In the genomic region with DNA sequence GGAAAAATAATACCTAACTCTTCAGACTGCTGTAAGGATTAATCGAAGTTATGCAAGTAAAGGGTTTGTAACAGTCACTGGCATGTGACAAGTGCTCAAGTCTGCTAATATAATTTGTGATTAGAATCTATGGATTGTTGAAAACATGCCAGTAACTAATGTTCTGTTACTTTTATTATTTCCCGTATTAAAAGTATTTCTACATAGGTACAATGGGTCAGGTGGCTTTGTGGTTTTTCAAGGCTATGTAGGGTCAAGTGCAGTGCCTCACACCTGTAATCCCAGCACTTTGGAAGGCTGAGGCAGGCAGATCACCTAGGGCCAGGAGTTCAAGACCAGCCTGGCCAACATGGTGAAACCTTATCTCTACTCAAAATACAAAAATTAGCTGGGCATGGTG, we compare ENCODE assay signal across 21 cellular contexts.
"Had no signal": no experiment of that assay in that cellular context is flagged by ENCODE, and none has a peak within 500 bp of the region (broad histone marks: within the 10 kb centered on the region; RNA-seq: fewer than 3 reads in every experiment).

No MANE protein-coding gene starts in this region.

- H3K36me3 ChIP-seq: pancreas had no signal

- ATAC-seq: activated CD8-positive, alpha-beta T cell treated with anti-CD3 and anti-CD28 coated beads for 36 hours; activated T-cell treated with anti-CD3 and anti-CD28 coated beads, Interleukin-2, amount 50 U/mL, for 72 hours; body of pancreas; mucosa of descending colon; naive thymus-derived CD8-positive, alpha-beta T cell had no signal

- H3K4me3 ChIP-seq: body of pancreas, heart left ventricle, mucosa of descending colon, pancreas, skin epidermis had no signal

- DNase-seq: activated B cell treated with CpG ODN at 0.5 μM for 24 hours; activated CD4-positive, alpha-beta T cell treated with anti-CD3 and anti-CD28 coated beads for 48 hours; activated CD8-positive, alpha-beta memory T cell treated with anti-CD3 and anti-CD28 coated beads, Interleukin-2, amount 50 U/mL, for 4 hours; activated CD8-positive, alpha-beta T cell treated with anti-CD3 and anti-CD28 coated beads for 36 hours; activated gamma-delta T cell treated with Interleukin-2 at 50 U/mL for 16 hours; activated T-cell treated with anti-CD3 and anti-CD28 coated beads, Interleukin-2, amount 50 U/mL, for 72 hours; amygdala; body of pancreas; central memory CD4-positive, alpha-beta T cell; effector CD8-positive, alpha-beta T cell; heart left ventricle; immature natural killer cell; mucosa of descending colon; naive thymus-derived CD8-positive, alpha-beta T cell; pancreas; retina; stimulated activated CD4-positive, alpha-beta T cell treated with anti-CD3 and anti-CD28 coated beads, Interleukin-15, amount 100 ng/mL, for 24 hours; stimulated activated CD4-positive, alpha-beta T cell treated with anti-CD3 and anti-CD28 coated beads, Interleukin-4, amount 100 ng/mL, for 24 hours; stimulated activated naive CD4-positive, alpha-beta T cell treated with Interleukin-2 at 50 U/mL for 16 hours; T-helper 2 cell had no signal

- H3K4me1 ChIP-seq: body of pancreas, heart left ventricle, pancreas had no signal

- H3K27me3 ChIP-seq: body of pancreas, heart left ventricle, pancreas had no signal

- H3K27ac ChIP-seq: body of pancreas, pancreas, skin epidermis had no signal

- H3K9me3 ChIP-seq: body of pancreas, heart left ventricle, mucosa of descending colon, pancreas had no signal
